Comparison of ENCODE assay signal across 9 cellular contexts in genomic region chr17:82848022-82848592, GRCh38. TPM values are rescaled to one million over a fixed set of nuclear protein-coding genes. Genes with fewer than 3 reads are reported as not detected.
DNase-seq lines count a peak whose midpoint lies in the region; ATAC-seq and TF ChIP-seq lines count a peak whose summit lies in the region.
"Had no signal": no experiment of that assay in that cellular context is flagged by ENCODE, and none has a peak within 500 bp of the region (broad histone marks: within the 10 kb centered on the region; RNA-seq: fewer than 3 reads in every experiment).

No MANE protein-coding gene starts in this region.

- no peaks in the 10 kb centered on the region for H3K27me3 Mint-ChIP-seq in activated CD4-positive, alpha-beta T cell treated with anti-CD3 and anti-CD28 coated beads, Interleukin-2, amount 10 ng/mL, durations not matched to agents 7 days and 5 days

- H3K36me3 Mint-ChIP-seq in activated CD4-positive, alpha-beta T cell treated with anti-CD3 and anti-CD28 coated beads, Interleukin-2, amount 10 ng/mL, durations not matched to agents 7 days and 5 days (ENCODE audit: low read depth), result peaks cover 6% of the 10 kb centered on the region

- intact Hi-C loops in sciatic nerve (cut with DNase I), result no loop called here

- ATAC-seq in sciatic nerve, result peak; percentile 87
- ATAC-seq in HG02840 (IDR thresholded peaks at IDR 0.05; ENCODE audit: low FRiP score, unreplicated experiment), result no peak

- DNase-seq in DMS79 (lab: John Stamatoyannopoulos, UW), result peak; percentile 40
- DNase-seq in activated CD4-positive, alpha-beta T cell treated with anti-CD3 and anti-CD28 coated beads, Interleukin-2, amount 10 ng/mL, durations not matched to agents 7 days and 5 days, result peak; percentile 63
- no peak for DNase-seq in epithelial cell of proximal tubule (ENCODE audit: low read depth)
- no peak for DNase-seq in sciatic nerve (ENCODE audit: low spot score)
- no peak for DNase-seq in H7
- DNase-seq in NCI-H1048 (lab: John Stamatoyannopoulos, UW), result no peak
- DNase-seq in A172 (ENCODE audit: low spot score), result no peak

- H3K27me3 ChIP-seq in H7 (ENCODE audit: control insufficient read depth, insufficient read depth, low read length), result no peaks in the 10 kb centered on the region

- CTCF ChIA-PET in activated CD4-positive, alpha-beta T cell treated with anti-CD3 and anti-CD28 coated beads, Interleukin-2, amount 10 ng/mL, durations not matched to agents 7 days and 5 days (lab: Charles Lee), result interaction anchor here (0.6 to 1.0 kb wide), 2 partner anchors 9 to 12 kb away, joined by 3 to 4 read pairs; no protein-coding TSS in a partner anchor

- H3K4me3 Mint-ChIP-seq in activated CD4-positive, alpha-beta T cell treated with anti-CD3 and anti-CD28 coated beads, Interleukin-2, amount 10 ng/mL, durations not matched to agents 7 days and 5 days, result peak overlapping the region; percentile 20

- H3K4me3 ChIP-seq in epithelial cell of proximal tubule (ENCODE audit: low read depth, low read length) (peak overlapping the region; percentile 46), H7 (ENCODE audit: insufficient read depth, low read depth, low read length) (no peak overlapping the region)
- H3K4me3 ChIP-seq: SK-N-MC had no signal

- POLR2A ChIA-PET in activated CD4-positive, alpha-beta T cell treated with anti-CD3 and anti-CD28 coated beads, Interleukin-2, amount 10 ng/mL, durations not matched to agents 7 days and 5 days (lab: Charles Lee), result no interaction called here

- no peaks in the 10 kb centered on the region for H3K9me3 Mint-ChIP-seq in activated CD4-positive, alpha-beta T cell treated with anti-CD3 and anti-CD28 coated beads, Interleukin-2, amount 10 ng/mL, durations not matched to agents 7 days and 5 days

- H3K4me1 Mint-ChIP-seq in activated CD4-positive, alpha-beta T cell treated with anti-CD3 and anti-CD28 coated beads, Interleukin-2, amount 10 ng/mL, durations not matched to agents 7 days and 5 days, result peaks cover 16% of the 10 kb centered on the region

- H3K27ac Mint-ChIP-seq in activated CD4-positive, alpha-beta T cell treated with anti-CD3 and anti-CD28 coated beads, Interleukin-2, amount 10 ng/mL, durations not matched to agents 7 days and 5 days, result peak overlapping the region; percentile 70

- no peaks in the 10 kb centered on the region; the same call in 1 of the 2 replicates for H3K36me3 ChIP-seq in H7 (replicated peaks; ENCODE audit: control insufficient read depth, insufficient read depth, low read length)

- no peak for TF ChIP-seq CTCF in epithelial cell of proximal tubule (conservative IDR thresholded peaks at IDR 0.05; ENCODE audit: low read depth, low read length)

RNA-seq across cellular contexts. Expression of gene ZNF750, which starts 8.3 kb away (rescaled TPM):
- total RNA-seq in activated CD4-positive, alpha-beta T cell treated with anti-CD3 and anti-CD28 coated beads, Interleukin-2, amount 10 ng/mL, durations not matched to agents 7 days and 5 days, result not detected
- total RNA-seq in epithelial cell of proximal tubule (0.29 and 0.40 TPM in 2 replicates), sciatic nerve (not detected)
- not detected in 2 replicates for total RNA-seq in H7 (2014; rRNA removed; shearing (Covaris generic))
- not detected in 2 replicates for total RNA-seq in A172 (2014; rRNA removed; shearing (Covaris generic))

Comparison
In these comparisons a context has a peak if more than half of its experiments do, and no peak if none do; other contexts are left out.
1. DNase-seq: peak in DMS79 (single experiment) and activated CD4-positive, alpha-beta T cell treated with anti-CD3 and anti-CD28 coated beads, Interleukin-2, amount 10 ng/mL, durations not matched to agents 7 days and 5 days (single experiment); none in epithelial cell of proximal tubule (single experiment), sciatic nerve (single experiment), H7 (single experiment), NCI-H1048 (single experiment) and A172 (single experiment).